1 cellular context compared by ENCODE assay signal in genomic region chr10:63214586-63214985, GRCh38.
TF ChIP-seq lines count a peak whose summit lies in the region.

No MANE protein-coding gene starts in this region.

TF ChIP-seq in SK-N-SH treated with all-trans-retinoic acid at 6 μM for 48 hours, 23 proteins besides CTCF, POLR2A, EP300 and RAD21 (continued from another document):
- TF ChIP-seq CREB5 (CRISPR knock-in tag; IDR thresholded peaks at IDR 0.05; ENCODE audit: low read depth) (no peak), ISL1 (CRISPR knock-in tag; IDR thresholded peaks at IDR 0.05) (no peak), OSR1 (CRISPR knock-in tag; IDR thresholded peaks at IDR 0.05) (no peak), ZFP3 (CRISPR knock-in tag; IDR thresholded peaks at IDR 0.05) (no peak), PPARA (CRISPR knock-in tag; IDR thresholded peaks at IDR 0.05; ENCODE audit: borderline replicate concordance) (no peak), ZNF70 (CRISPR knock-in tag; IDR thresholded peaks at IDR 0.05) (no peak), GLIS3 (CRISPR knock-in tag; IDR thresholded peaks at IDR 0.05) (no peak), ZNF8 (CRISPR knock-in tag; IDR thresholded peaks at IDR 0.05) (no peak), TOX (CRISPR knock-in tag; IDR thresholded peaks at IDR 0.05; ENCODE audit: borderline replicate concordance) (no peak), RARB (CRISPR knock-in tag; IDR thresholded peaks at IDR 0.05) (no peak), TCF4 (CRISPR knock-in tag; IDR thresholded peaks at IDR 0.05; ENCODE audit: borderline replicate concordance) (no peak), ARNTL (CRISPR knock-in tag; IDR thresholded peaks at IDR 0.05; ENCODE audit: borderline replicate concordance, low read depth) (no peak)
